ENCODE assay signal across 1 cellular context in the genomic region with DNA sequence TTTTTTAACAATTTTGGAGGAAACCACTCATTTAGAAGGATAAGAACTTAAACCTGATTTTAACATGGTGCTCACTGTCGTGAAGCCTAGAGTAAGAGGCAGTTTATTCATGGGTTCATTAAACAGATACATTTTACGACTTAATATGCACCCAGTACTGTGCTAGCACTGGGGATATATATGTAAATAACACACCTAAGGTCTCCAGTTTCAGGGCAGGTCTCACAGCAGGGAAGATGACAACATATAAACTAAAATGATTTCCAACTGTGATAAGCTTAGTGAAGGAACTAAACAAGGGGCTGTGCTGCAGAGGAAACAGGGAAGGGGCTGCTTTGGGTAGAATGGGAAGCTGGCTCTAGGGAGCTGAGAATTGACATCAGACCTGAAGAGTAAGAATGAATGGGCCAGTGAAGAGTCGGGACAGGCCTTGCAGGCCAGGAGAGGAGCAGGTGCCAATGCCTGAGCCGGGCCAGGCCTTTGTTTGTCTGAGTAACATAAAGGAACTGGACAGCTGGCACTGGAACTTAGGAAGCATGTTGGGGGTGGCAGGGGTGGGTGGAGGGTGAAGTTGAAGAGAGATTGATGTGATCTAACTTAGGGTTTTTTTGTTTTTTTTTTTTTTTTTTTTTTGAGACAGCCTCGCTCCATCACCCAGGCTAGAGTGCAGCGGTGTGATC.
TF ChIP-seq lines count a peak whose summit lies in the region.

No MANE protein-coding gene starts in this region.

TF ChIP-seq in A549, 52 proteins besides CTCF, POLR2A, EP300 and RAD21 (continued from another document):
- TF ChIP-seq, protein P1, sequence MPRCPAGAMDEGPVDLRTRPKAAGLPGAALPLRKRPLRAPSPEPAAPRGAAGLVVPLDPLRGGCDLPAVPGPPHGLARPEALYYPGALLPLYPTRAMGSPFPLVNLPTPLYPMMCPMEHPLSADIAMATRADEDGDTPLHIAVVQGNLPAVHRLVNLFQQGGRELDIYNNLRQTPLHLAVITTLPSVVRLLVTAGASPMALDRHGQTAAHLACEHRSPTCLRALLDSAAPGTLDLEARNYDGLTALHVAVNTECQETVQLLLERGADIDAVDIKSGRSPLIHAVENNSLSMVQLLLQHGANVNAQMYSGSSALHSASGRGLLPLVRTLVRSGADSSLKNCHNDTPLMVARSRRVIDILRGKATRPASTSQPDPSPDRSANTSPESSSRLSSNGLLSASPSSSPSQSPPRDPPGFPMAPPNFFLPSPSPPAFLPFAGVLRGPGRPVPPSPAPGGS (IDR thresholded peaks at IDR 0.05) = no peak
